Comparison of ENCODE assay signal across 20 cellular contexts in the genomic region with DNA sequence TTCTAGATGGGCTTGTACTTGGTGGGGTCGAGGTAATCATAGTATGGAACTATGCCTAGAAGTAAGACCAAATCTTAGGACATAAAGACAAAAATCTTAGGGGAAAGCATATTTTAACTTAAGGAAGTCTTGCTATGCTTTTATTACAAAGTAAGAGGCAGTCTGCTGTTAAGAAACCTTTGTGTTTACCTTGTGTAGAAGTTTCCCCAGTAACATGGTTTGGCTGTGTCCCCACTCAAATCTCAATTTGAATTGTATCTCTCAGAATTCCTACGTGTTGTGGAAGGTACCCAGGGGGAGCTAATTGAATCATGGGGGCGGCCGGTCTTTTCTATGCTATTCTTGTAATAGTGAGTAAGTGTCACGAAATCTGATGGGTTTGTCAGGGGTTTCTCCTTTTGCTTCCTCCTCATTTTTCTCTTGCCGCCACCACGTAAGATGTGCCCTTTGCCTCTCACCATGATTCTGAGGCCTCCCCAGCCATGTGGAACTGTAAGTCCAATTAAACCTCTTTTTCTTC.
DNase-seq lines count a peak whose midpoint lies in the region; ATAC-seq and TF ChIP-seq lines count a peak whose summit lies in the region.
"Had no signal": no experiment of that assay in that cellular context is flagged by ENCODE, and none has a peak within 500 bp of the region (broad histone marks: within the 10 kb centered on the region; RNA-seq: fewer than 3 reads in every experiment).

No MANE protein-coding gene starts in this region.

- no peaks in the 10 kb centered on the region for H3K4me1 ChIP-seq in left lung
- H3K4me1 ChIP-seq: BE2C; BLaER1 treated with 17β-estradiol and CSF1 and Interleukin-3, amounts not matched to agents 10 nM and 100 nM had no signal

- no peaks in the 10 kb centered on the region for H3K9me3 Mint-ChIP-seq in activated T-helper 17 cell treated with anti-CD3 and anti-CD28 coated beads, Interleukin-2, amount 50 U/mL, for 72 hours
- peaks cover 3% of the 10 kb centered on the region for H3K9me3 Mint-ChIP-seq in neural crest cell
- H3K9me3 Mint-ChIP-seq: CD4-positive, alpha-beta T cell; GM23338 had no signal

- intact Hi-C loops in left lung (cut with DNase I), result no loop called here

- H3K27me3 ChIP-seq in left lung, result no peaks in the 10 kb centered on the region
- H3K27me3 ChIP-seq: BE2C; BLaER1 treated with 17β-estradiol and CSF1 and Interleukin-3, amounts not matched to agents 10 nM and 100 nM had no signal

- H3K4me3 ChIP-seq in left lung, result no peak overlapping the region
- H3K4me3 ChIP-seq: BLaER1 treated with 17β-estradiol and CSF1 and Interleukin-3, amounts not matched to agents 10 nM and 100 nM; GM23338 had no signal

- peak overlapping the region in 1 of 2 donors; percentile 14 for H3K27ac ChIP-seq in left lung
- H3K27ac ChIP-seq: 22Rv1; BLaER1 treated with 17β-estradiol and CSF1 and Interleukin-3, amounts not matched to agents 10 nM and 100 nM had no signal

- DNase-seq in left lung (no peak), neural crest cell (ENCODE audit: low read depth, low spot score) (no peak), superior temporal gyrus (ENCODE audit: extremely low spot score) (peak; percentile 8), NK-92 (lab: John Stamatoyannopoulos, UW; ENCODE audit: unreplicated experiment) (no peak), Ammon's horn (ENCODE audit: low spot score) (no peak)
- DNase-seq: BE2C; Calu3; CD4-positive, alpha-beta T cell; COR-L47; DMS53; DMS79 treated with DMSO at 0.1 percent for 48 hours; GF-D8; H9 had no signal

- H3K27me3 Mint-ChIP-seq in activated T-helper 17 cell treated with anti-CD3 and anti-CD28 coated beads, Interleukin-2, amount 50 U/mL, for 72 hours, result no peaks in the 10 kb centered on the region
- no peaks in the 10 kb centered on the region for H3K27me3 Mint-ChIP-seq in neural crest cell (ENCODE audit: low read depth)
- H3K27me3 Mint-ChIP-seq: CD4-positive, alpha-beta T cell had no signal

- H3K4me3 Mint-ChIP-seq in activated T-helper 17 cell treated with anti-CD3 and anti-CD28 coated beads, Interleukin-2, amount 50 U/mL, for 72 hours, result no peak overlapping the region
- no peak overlapping the region for H3K4me3 Mint-ChIP-seq in neural crest cell
- H3K4me3 Mint-ChIP-seq: CD14-positive monocyte; CD4-positive, alpha-beta T cell; GM23338; H9 had no signal

- H3K36me3 ChIP-seq in left lung, result no peaks in the 10 kb centered on the region
- H3K36me3 ChIP-seq: BE2C; BLaER1 treated with 17β-estradiol and CSF1 and Interleukin-3, amounts not matched to agents 10 nM and 100 nM had no signal

- no peak for TF ChIP-seq CTCF in left lung (IDR thresholded peaks at IDR 0.05)
- TF ChIP-seq CTCF in neural crest cell (conservative IDR thresholded peaks at IDR 0.05), result no peak

- peaks cover 0 to 7% of the 10 kb centered on the region in 2 donors for H3K9me3 ChIP-seq in left lung
- H3K9me3 ChIP-seq: BE2C had no signal

- H3K4me1 Mint-ChIP-seq in activated T-helper 17 cell treated with anti-CD3 and anti-CD28 coated beads, Interleukin-2, amount 50 U/mL, for 72 hours, result no peaks in the 10 kb centered on the region
- H3K4me1 Mint-ChIP-seq in neural crest cell, result no peaks in the 10 kb centered on the region
- H3K4me1 Mint-ChIP-seq: CD14-positive monocyte, GM23338, H9 had no signal

- ATAC-seq in activated T-helper 17 cell treated with anti-CD3 and anti-CD28 coated beads, Interleukin-2, amount 50 U/mL, for 72 hours (replicated peaks), result peak; percentile 19
- ATAC-seq in left lung, result peak; percentile 53
- ATAC-seq in HG03159 (IDR thresholded peaks at IDR 0.05; ENCODE audit: unreplicated experiment), result no peak
- ATAC-seq: GM23338, HCT116 had no signal

- H3K36me3 Mint-ChIP-seq in activated T-helper 17 cell treated with anti-CD3 and anti-CD28 coated beads, Interleukin-2, amount 50 U/mL, for 72 hours (ENCODE audit: low read depth), result no peaks in the 10 kb centered on the region
- peaks cover 3% of the 10 kb centered on the region for H3K36me3 Mint-ChIP-seq in neural crest cell (ENCODE audit: low read depth)

- no peak overlapping the region for H3K27ac Mint-ChIP-seq in activated T-helper 17 cell treated with anti-CD3 and anti-CD28 coated beads, Interleukin-2, amount 50 U/mL, for 72 hours
- H3K27ac Mint-ChIP-seq in neural crest cell (ENCODE audit: unreplicated experiment), result peak overlapping the region; percentile 51
- H3K27ac Mint-ChIP-seq: CD14-positive monocyte; CD4-positive, alpha-beta T cell; H9 had no signal
